Comparison of ENCODE assay signal across 16 cellular contexts in genomic region chr3:38154625-38155255, GRCh38. TPM values are rescaled to one million over a fixed set of nuclear protein-coding genes. Genes with fewer than 3 reads are reported as not detected.
DNase-seq lines count a peak whose midpoint lies in the region; ATAC-seq and TF ChIP-seq lines count a peak whose summit lies in the region.
"Had no signal": no experiment of that assay in that cellular context is flagged by ENCODE, and none has a peak within 500 bp of the region (broad histone marks: within the 10 kb centered on the region; RNA-seq: fewer than 3 reads in every experiment).

No MANE protein-coding gene starts in this region.

- H3K9me3 Mint-ChIP-seq in stimulated activated naive B cell treated with anti-CD40 and anti-IgM and Interleukin-4, amounts not matched to agents 10 μg/mL and 1 μg/mL and 100 μg/mL, for 72 hours: peaks cover 5 to 8% of the 10 kb centered on the region in 2 donors
- H3K9me3 Mint-ChIP-seq: brain, nephron progenitor cell had no signal

- no peaks in the 10 kb centered on the region for H3K79me2 ChIP-seq in PC-3 (ENCODE audit: low read length)
- H3K79me2 ChIP-seq in hepatocyte: no peaks in the 10 kb centered on the region

- H3K27ac Mint-ChIP-seq in stimulated activated naive B cell treated with anti-CD40 and anti-IgM and Interleukin-4, amounts not matched to agents 10 μg/mL and 1 μg/mL and 100 μg/mL, for 72 hours: peak overlapping the region; percentile 62
- H3K27ac Mint-ChIP-seq: nephron progenitor cell had no signal

- H3K4me2 ChIP-seq in PC-3 (ENCODE audit: low read length) (peak overlapping the region; percentile 60), hepatocyte (no peak overlapping the region)

- in situ Hi-C loops in HAP-1 (cut with MboI; ENCODE audit: low sequenced_read_pairs): no loop called here

- CTCF ChIA-PET in PC-3 (lab: Charles Lee): no interaction called here

- ATAC-seq in activated CD4-positive, CD25-positive, alpha-beta regulatory T cell treated with anti-CD3 and anti-CD28 coated beads, Interleukin-2, amount 50 U/mL, for 24 hours: peak; percentile 30 to 34
- peak; percentile 23; the same call in 1 of the 2 replicates for ATAC-seq in PC-3
- peak; percentile 73 to 76 for ATAC-seq in stimulated activated naive B cell treated with anti-CD40 and anti-IgM and Interleukin-4, amounts not matched to agents 10 μg/mL and 1 μg/mL and 100 μg/mL, for 72 hours (replicated peaks)

- POLR2A ChIA-PET in PC-3 (lab: Charles Lee; ENCODE audit: unreplicated experiment): interaction anchor here (0.6 kb wide), 1 partner anchor 35 kb away, joined by 3 read pairs; no protein-coding TSS in a partner anchor

- H3F3A ChIP-seq in PC-3 (ENCODE audit: low read length, unreplicated experiment): peaks cover 2% of the 10 kb centered on the region

- no peaks in the 10 kb centered on the region for H3K9me2 ChIP-seq in PC-3 (replicated peaks; ENCODE audit: low read length)
- H3K9me2 ChIP-seq in hepatocyte (replicated peaks; ENCODE audit: insufficient read depth): no peaks in the 10 kb centered on the region

- H3K27me3 ChIP-seq in PC-3 (ENCODE audit: low read length) (no peaks in the 10 kb centered on the region), hepatocyte (no peaks in the 10 kb centered on the region), HAP-1 (ENCODE audit: low read depth) (no peaks in the 10 kb centered on the region), Peyer's patch (no peaks in the 10 kb centered on the region)

- H3K36me3 ChIP-seq in PC-3 (ENCODE audit: low read depth, low read length) (no peaks in the 10 kb centered on the region), hepatocyte (replicated peaks; ENCODE audit: insufficient read depth, low read depth) (no peaks in the 10 kb centered on the region), HAP-1 (replicated peaks) (no peaks in the 10 kb centered on the region), Peyer's patch (no peaks in the 10 kb centered on the region)

- H3K4me1 ChIP-seq in PC-3 (ENCODE audit: insufficient read depth, low read length) (peaks cover 60% of the 10 kb centered on the region), hepatocyte (ENCODE audit: insufficient read depth) (no peaks in the 10 kb centered on the region), HAP-1 (no peaks in the 10 kb centered on the region), Peyer's patch (no peaks in the 10 kb centered on the region)

- intact Hi-C loops in PC-3 (cut with micrococcal nuclease): no loop called here

- 0 out of 2 replicates have a peak overlapping the region, but pooled peaks have one; percentile 7 for H3K4me3 ChIP-seq in PC-3 (ENCODE audit: low read length)
- no peak overlapping the region for H3K4me3 ChIP-seq in hepatocyte
- H3K4me3 ChIP-seq in HAP-1: no peak overlapping the region
- H3K4me3 ChIP-seq in Peyer's patch: no peak overlapping the region

- H3K36me3 Mint-ChIP-seq in stimulated activated naive B cell treated with anti-CD40 and anti-IgM and Interleukin-4, amounts not matched to agents 10 μg/mL and 1 μg/mL and 100 μg/mL, for 72 hours: no peaks in the 10 kb centered on the region
- H3K36me3 Mint-ChIP-seq: brain had no signal

- H3K4me1 Mint-ChIP-seq in stimulated activated naive B cell treated with anti-CD40 and anti-IgM and Interleukin-4, amounts not matched to agents 10 μg/mL and 1 μg/mL and 100 μg/mL, for 72 hours: peaks cover 27 to 46% of the 10 kb centered on the region in 2 donors
- H3K4me1 Mint-ChIP-seq: nephron progenitor cell had no signal

- no peak for DNase-seq in activated CD4-positive, CD25-positive, alpha-beta regulatory T cell treated with anti-CD3 and anti-CD28 coated beads, Interleukin-2, amount 50 U/mL, for 72 hours
- DNase-seq in PC-3: peak; percentile 87
- no peak for DNase-seq in hepatocyte (ENCODE audit: low spot score)
- no peak for DNase-seq in stimulated activated naive B cell treated with anti-CD40 and anti-IgM and Interleukin-4, amounts not matched to agents 10 μg/mL and 1 μg/mL and 100 μg/mL, for 72 hours
- no peak for DNase-seq in HAP-1 (ENCODE audit: low spot score in 2 of 2)
- DNase-seq in GOT3 (lab: John Stamatoyannopoulos, UW): no peak
- DNase-seq in Peyer's patch: no peak
- DNase-seq: activated CD4-positive, alpha-beta T cell treated with anti-CD3 and anti-CD28 coated beads for 1 hour; activated gamma-delta T cell; GDM1; NCI-H2171 treated with DMSO at 0.1 percent for 48 hours; nephron progenitor cell; substantia nigra; SW 1271 had no signal

- H3K27ac ChIP-seq in PC-3 (ENCODE audit: low read length) (peak overlapping the region; percentile 96), hepatocyte (peak overlapping the region; percentile 59), Peyer's patch (no peak overlapping the region)

- 57% methylated on average over 2 of the region's 2 CpGs for WGBS in hepatocyte (ENCODE audit: low lambda C conversion rate, missing lambda C conversion rate)

- no peak overlapping the region for H3K4me3 Mint-ChIP-seq in stimulated activated naive B cell treated with anti-CD40 and anti-IgM and Interleukin-4, amounts not matched to agents 10 μg/mL and 1 μg/mL and 100 μg/mL, for 72 hours
- H3K4me3 Mint-ChIP-seq: brain, nephron progenitor cell had no signal

- TF ChIP-seq CTCF in PC-3 (conservative IDR thresholded peaks at IDR 0.05; ENCODE audit: low read depth, low read length): no peak
- TF ChIP-seq CTCF in hepatocyte (IDR thresholded peaks at IDR 0.05; ENCODE audit: poor library complexity): no peak
- TF ChIP-seq CTCF in Peyer's patch (IDR thresholded peaks at IDR 0.05): no peak

- BruUV-seq in PC-3 (replicated peaks; lab: Mats Ljungman, UMichigan): TSS peak; percentile 53

- H4K20me1 ChIP-seq in PC-3 (ENCODE audit: low read length) (no peaks in the 10 kb centered on the region), hepatocyte (ENCODE audit: insufficient read depth, poor library complexity, severe bottlenecking) (no peaks in the 10 kb centered on the region)

- no peak for TF ChIP-seq POLR2A in Peyer's patch (IDR thresholded peaks at IDR 0.05)

- peak overlapping the region; percentile 59 for H3K9ac ChIP-seq in PC-3 (ENCODE audit: low read length)

- H2AFZ ChIP-seq in PC-3 (ENCODE audit: low read length) (no peak overlapping the region), hepatocyte (no peak overlapping the region)

- H3K9me3 ChIP-seq in PC-3 (ENCODE audit: low read length): no peaks in the 10 kb centered on the region
- H3K9me3 ChIP-seq in hepatocyte (ENCODE audit: low read depth): no peaks in the 10 kb centered on the region
- no peaks in the 10 kb centered on the region for H3K9me3 ChIP-seq in HAP-1
- H3K9me3 ChIP-seq in Peyer's patch: no peaks in the 10 kb centered on the region

- H3K27me3 Mint-ChIP-seq in stimulated activated naive B cell treated with anti-CD40 and anti-IgM and Interleukin-4, amounts not matched to agents 10 μg/mL and 1 μg/mL and 100 μg/mL, for 72 hours: no peaks in the 10 kb centered on the region

RNA-seq across cellular contexts. Expression of gene OXSR1, which starts 10.6 kb away (rescaled TPM):
- 42.2 and 47.7 TPM in 2 replicates for total RNA-seq in PC-3 (2014; rRNA removed)
- 30.7 TPM in 2 replicates for total RNA-seq in hepatocyte
- polyA plus RNA-seq in hepatocyte: 11.7 and 15.7 TPM in 2 replicates
- 10 to 100 TPM; 17.3 to 49.7 (median 28.7) TPM for total RNA-seq in Peyer's patch

RNA-seq across cellular contexts. Expression of gene MYD88, which starts 16.3 kb away (rescaled TPM):
- 17.7 and 19.1 TPM in 2 replicates for total RNA-seq in PC-3 (2014; rRNA removed)
- total RNA-seq in hepatocyte: 12.7 and 14.3 TPM in 2 replicates
- 44.7 and 51.4 TPM in 2 replicates for polyA plus RNA-seq in hepatocyte
- 10 to 100 TPM; 41.8 to 82.7 (median 73.8) TPM for total RNA-seq in Peyer's patch

RNA-seq across cellular contexts. Expression of gene ACAA1, which starts 17.8 kb away (rescaled TPM):
- total RNA-seq in PC-3 (2014; rRNA removed) (76.4 and 94.5 TPM in 2 replicates), hepatocyte (141 and 152 TPM in 2 replicates), Peyer's patch (100 to 1,000 TPM; 123 to 324 (median 186) TPM)
- 213 and 250 TPM in 2 replicates for polyA plus RNA-seq in hepatocyte

Comparison
In these comparisons a context has a peak if more than half of its experiments do, and no peak if none do; other contexts are left out.
1. ATAC-seq: peak in every context shown above with its lines; median percentile 74 in stimulated activated naive B cell treated with anti-CD40 and anti-IgM and Interleukin-4, amounts not matched to agents 10 μg/mL and 1 μg/mL and 100 μg/mL, for 72 hours; 32 in activated CD4-positive, CD25-positive, alpha-beta regulatory T cell treated with anti-CD3 and anti-CD28 coated beads, Interleukin-2, amount 50 U/mL, for 24 hours; 23 in PC-3.
2. H3K27ac ChIP-seq: peak in PC-3 (single experiment) and hepatocyte (single experiment); none in Peyer's patch (0 of 4).